ENCODE assay signal across 8 cellular contexts in genomic region chr16:27179500-27180072, GRCh38. TPM values are rescaled to one million over a fixed set of nuclear protein-coding genes. Genes with fewer than 3 reads are reported as not detected.
DNase-seq lines count a peak whose midpoint lies in the region; ATAC-seq, FAIRE-seq and TF ChIP-seq lines count a peak whose summit lies in the region.

No MANE protein-coding gene starts in this region.

- DNase-seq in activated gamma-delta T cell treated with Interleukin-2 at 50 U/mL for 16 hours (peak; percentile 86), activated gamma-delta T cell (lab: John Stamatoyannopoulos, UW) (no peak), RCC 7860 (ENCODE audit: low spot score) (peak; percentile 22), activated T-helper 1 cell treated with Interleukin-2 at 50 U/mL for 16 hours (ENCODE audit: low read depth) (peak; percentile 72), fibroblast of the aortic adventitia (ENCODE audit: low read depth) (peak; percentile 75), nucleus accumbens (lab: John Stamatoyannopoulos, UW) (peak in 45 of 56 donors; percentile 0 to 75 (median 16)), testis (peak; percentile 89)

- intact Hi-C loops in testis (cut with DNase I; ENCODE audit: low total_unique reads): loop anchor here (5.0 to 10.0 kb wide), 2 partner anchors 188 to 275 kb away; no protein-coding TSS in a partner anchor

- no peak for FAIRE-seq in RCC 7860 (lab: Jason Lieb, UNC)

- no peak overlapping the region for H3K27ac ChIP-seq in testis

- H3K4me3 ChIP-seq in fibroblast of the aortic adventitia (ENCODE audit: low read depth, low read length) (no peak overlapping the region), testis (no peak overlapping the region)

- TF ChIP-seq POLR2A in testis (IDR thresholded peaks at IDR 0.05): no peak

- TF ChIP-seq CTCF in fibroblast of the aortic adventitia (IDR thresholded peaks at IDR 0.05; ENCODE audit: insufficient read depth, low read length) (peak; percentile 93), testis (IDR thresholded peaks at IDR 0.05) (peak; percentile 69 to 83 (median 83))

- no peaks in the 10 kb centered on the region for H3K9me3 ChIP-seq in testis

- H3K4me1 ChIP-seq in testis: peaks cover 3% of the 10 kb centered on the region

- no peaks in the 10 kb centered on the region for H3K36me3 ChIP-seq in testis (ENCODE audit: low read depth, missing control alignments)

- no peaks in the 10 kb centered on the region for H3K27me3 ChIP-seq in testis

- peak; percentile 39 for ATAC-seq in HG03342 (IDR thresholded peaks at IDR 0.05; ENCODE audit: unreplicated experiment)

- WGBS in testis, 2 donors: 30 to 38% methylated on average over 13 of the region's 13 CpGs

RNA-seq across cellular contexts. Expression of gene KDM8, which starts 23.7 kb away (rescaled TPM):
- total RNA-seq in fibroblast of the aortic adventitia (ENCODE audit: low replicate concordance) (3.3 TPM in 2 replicates), testis (10 to 100 TPM in 1 of 2 donors, 1 to 10 TPM in 1; 8.3 to 14.7 TPM)
- polyA plus RNA-seq in testis (ENCODE audit: insufficient read depth, low read depth, low replicate concordance): 5.7 TPM
